ENCODE assay signal across 1 cellular context in the genomic region with DNA sequence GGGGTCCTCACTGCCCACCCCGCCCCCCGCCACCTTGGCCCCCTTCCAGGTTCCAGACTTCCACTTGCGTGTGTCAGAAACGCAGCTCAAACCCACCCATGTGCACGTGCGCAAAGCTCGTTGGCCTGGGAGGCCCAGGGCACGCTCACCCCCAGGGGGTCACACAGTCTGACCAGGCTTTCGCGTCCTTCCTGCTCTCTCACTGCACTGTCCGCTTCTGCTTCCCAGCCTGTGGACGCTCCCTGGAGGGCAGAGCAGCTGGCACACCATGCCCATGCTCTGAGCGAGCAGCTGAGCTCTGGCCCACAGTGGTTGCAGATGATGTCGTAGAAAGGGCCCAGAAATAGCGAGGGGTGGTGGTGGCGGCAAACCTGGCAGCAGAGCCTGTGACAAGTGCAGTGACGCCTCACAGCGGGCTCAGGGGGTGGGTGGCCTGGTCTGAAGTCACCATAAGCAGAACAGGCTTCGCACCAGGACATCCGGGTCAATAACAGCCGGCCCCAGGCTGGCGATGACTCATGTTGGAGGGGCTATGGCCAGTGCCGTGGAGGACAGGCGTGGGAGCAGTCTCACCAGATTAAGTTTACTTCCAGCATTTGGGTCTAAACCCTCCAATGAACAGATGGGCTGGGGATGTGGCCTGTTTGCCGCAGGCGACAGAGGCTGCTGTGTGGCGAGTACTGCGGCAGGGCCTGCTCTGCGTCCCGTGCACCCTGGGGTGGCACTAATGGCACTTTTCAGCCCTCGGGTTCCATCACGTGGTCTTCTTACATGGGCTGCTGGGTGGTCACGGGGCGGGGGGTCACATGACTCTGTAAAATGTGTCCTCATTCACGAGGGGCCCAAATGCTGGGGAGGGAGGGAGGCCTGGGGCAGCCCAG.
TF ChIP-seq lines count a peak whose summit lies in the region.

No MANE protein-coding gene starts in this region.

TF ChIP-seq in K562, 482 proteins besides CTCF, POLR2A, EP300 and RAD21 (continued from another document and continues in another):
- TF ChIP-seq, protein P1, sequence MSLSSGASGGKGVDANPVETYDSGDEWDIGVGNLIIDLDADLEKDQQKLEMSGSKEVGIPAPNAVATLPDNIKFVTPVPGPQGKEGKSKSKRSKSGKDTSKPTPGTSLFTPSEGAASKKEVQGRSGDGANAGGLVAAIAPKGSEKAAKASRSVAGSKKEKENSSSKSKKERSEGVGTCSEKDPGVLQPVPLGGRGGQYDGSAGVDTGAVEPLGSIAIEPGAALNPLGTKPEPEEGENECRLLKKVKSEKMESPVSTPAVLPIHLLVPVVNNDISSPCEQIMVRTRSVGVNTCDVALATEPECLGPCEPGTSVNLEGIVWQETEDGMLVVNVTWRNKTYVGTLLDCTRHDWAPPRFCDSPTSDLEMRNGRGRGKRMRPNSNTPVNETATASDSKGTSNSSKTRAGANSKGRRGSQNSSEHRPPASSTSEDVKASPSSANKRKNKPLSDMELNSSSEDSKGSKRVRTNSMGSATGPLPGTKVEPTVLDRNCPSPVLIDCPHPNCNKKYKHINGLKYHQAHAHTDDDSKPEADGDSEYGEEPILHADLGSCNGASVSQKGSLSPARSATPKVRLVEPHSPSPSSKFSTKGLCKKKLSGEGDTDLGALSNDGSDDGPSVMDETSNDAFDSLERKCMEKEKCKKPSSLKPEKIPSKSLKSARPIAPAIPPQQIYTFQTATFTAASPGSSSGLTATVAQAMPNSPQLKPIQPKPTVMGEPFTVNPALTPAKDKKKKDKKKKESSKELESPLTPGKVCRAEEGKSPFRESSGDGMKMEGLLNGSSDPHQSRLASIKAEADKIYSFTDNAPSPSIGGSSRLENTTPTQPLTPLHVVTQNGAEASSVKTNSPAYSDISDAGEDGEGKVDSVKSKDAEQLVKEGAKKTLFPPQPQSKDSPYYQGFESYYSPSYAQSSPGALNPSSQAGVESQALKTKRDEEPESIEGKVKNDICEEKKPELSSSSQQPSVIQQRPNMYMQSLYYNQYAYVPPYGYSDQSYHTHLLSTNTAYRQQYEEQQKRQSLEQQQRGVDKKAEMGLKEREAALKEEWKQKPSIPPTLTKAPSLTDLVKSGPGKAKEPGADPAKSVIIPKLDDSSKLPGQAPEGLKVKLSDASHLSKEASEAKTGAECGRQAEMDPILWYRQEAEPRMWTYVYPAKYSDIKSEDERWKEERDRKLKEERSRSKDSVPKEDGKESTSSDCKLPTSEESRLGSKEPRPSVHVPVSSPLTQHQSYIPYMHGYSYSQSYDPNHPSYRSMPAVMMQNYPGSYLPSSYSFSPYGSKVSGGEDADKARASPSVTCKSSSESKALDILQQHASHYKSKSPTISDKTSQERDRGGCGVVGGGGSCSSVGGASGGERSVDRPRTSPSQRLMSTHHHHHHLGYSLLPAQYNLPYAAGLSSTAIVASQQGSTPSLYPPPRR (CRISPR knock-in tag; IDR thresholded peaks at IDR 0.05; ENCODE audit: borderline replicate concordance): no peak
- TF ChIP-seq KDM5B (IDR thresholded peaks at IDR 0.05; ENCODE audit: insufficient replicate concordance, low read depth, low read length): peak; percentile 59
- no peak for TF ChIP-seq ZNF3 (CRISPR knock-in tag; IDR thresholded peaks at IDR 0.05)
- no peak for TF ChIP-seq ZNF589 (CRISPR knock-in tag; IDR thresholded peaks at IDR 0.05; ENCODE audit: low read depth)
- TF ChIP-seq MYBL2 (IDR thresholded peaks at IDR 0.05; ENCODE audit: low read depth): no peak
- no peak for TF ChIP-seq MYBL2 (CRISPR knock-in tag; IDR thresholded peaks at IDR 0.05; ENCODE audit: borderline replicate concordance)
- no peak for TF ChIP-seq NR2C2 (CRISPR knock-in tag; IDR thresholded peaks at IDR 0.05)
- TF ChIP-seq NR2C2 (tag; IDR thresholded peaks at IDR 0.05): 0 out of 2 replicates have a peak, but pooled peaks have one; percentile 18
- no peak for TF ChIP-seq TFAM (CRISPR knock-in tag; conservative IDR thresholded peaks at IDR 0.05)
- TF ChIP-seq, protein P2, sequence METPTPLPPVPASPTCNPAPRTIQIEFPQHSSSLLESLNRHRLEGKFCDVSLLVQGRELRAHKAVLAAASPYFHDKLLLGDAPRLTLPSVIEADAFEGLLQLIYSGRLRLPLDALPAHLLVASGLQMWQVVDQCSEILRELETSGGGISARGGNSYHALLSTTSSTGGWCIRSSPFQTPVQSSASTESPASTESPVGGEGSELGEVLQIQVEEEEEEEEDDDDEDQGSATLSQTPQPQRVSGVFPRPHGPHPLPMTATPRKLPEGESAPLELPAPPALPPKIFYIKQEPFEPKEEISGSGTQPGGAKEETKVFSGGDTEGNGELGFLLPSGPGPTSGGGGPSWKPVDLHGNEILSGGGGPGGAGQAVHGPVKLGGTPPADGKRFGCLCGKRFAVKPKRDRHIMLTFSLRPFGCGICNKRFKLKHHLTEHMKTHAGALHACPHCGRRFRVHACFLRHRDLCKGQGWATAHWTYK (CRISPR knock-in tag; IDR thresholded peaks at IDR 0.05): no peak
- no peak for TF ChIP-seq SP2 (IDR thresholded peaks at IDR 0.05; ENCODE audit: extremely low read depth, low read depth, low read length, poor library complexity, severe bottlenecking)
- no peak for TF ChIP-seq ZBTB1 (CRISPR knock-in tag; IDR thresholded peaks at IDR 0.05; ENCODE audit: borderline replicate concordance, low read depth)
- TF ChIP-seq HDAC2 (IDR thresholded peaks at IDR 0.05): no peak
- no peak for TF ChIP-seq BRCA1 (IDR thresholded peaks at IDR 0.05)
- no peak for TF ChIP-seq BRCA1 (CRISPR knock-in tag; IDR thresholded peaks at IDR 0.05)
- TF ChIP-seq EGR1 (conservative IDR thresholded peaks at IDR 0.05): peak; percentile 67
- no peak for TF ChIP-seq PURB (CRISPR knock-in tag; IDR thresholded peaks at IDR 0.05; ENCODE audit: low read depth)
- TF ChIP-seq, protein P3, sequence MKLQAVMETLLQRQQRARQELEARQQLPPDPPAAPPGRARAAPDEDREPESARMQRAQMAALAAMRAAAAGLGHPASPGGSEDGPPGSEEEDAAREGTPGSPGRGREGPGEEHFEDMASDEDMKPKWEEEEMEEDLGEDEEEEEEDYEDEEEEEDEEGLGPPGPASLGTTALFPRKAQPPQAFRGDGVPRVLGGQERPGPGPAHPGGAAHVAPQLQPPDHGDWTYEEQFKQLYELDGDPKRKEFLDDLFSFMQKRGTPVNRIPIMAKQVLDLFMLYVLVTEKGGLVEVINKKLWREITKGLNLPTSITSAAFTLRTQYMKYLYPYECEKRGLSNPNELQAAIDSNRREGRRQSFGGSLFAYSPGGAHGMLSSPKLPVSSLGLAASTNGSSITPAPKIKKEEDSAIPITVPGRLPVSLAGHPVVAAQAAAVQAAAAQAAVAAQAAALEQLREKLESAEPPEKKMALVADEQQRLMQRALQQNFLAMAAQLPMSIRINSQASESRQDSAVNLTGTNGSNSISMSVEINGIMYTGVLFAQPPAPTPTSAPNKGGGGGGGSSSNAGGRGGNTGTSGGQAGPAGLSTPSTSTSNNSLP (IDR thresholded peaks at IDR 0.05; ENCODE audit: borderline replicate concordance, low read depth, low read length): no peak
- TF ChIP-seq, protein P4, sequence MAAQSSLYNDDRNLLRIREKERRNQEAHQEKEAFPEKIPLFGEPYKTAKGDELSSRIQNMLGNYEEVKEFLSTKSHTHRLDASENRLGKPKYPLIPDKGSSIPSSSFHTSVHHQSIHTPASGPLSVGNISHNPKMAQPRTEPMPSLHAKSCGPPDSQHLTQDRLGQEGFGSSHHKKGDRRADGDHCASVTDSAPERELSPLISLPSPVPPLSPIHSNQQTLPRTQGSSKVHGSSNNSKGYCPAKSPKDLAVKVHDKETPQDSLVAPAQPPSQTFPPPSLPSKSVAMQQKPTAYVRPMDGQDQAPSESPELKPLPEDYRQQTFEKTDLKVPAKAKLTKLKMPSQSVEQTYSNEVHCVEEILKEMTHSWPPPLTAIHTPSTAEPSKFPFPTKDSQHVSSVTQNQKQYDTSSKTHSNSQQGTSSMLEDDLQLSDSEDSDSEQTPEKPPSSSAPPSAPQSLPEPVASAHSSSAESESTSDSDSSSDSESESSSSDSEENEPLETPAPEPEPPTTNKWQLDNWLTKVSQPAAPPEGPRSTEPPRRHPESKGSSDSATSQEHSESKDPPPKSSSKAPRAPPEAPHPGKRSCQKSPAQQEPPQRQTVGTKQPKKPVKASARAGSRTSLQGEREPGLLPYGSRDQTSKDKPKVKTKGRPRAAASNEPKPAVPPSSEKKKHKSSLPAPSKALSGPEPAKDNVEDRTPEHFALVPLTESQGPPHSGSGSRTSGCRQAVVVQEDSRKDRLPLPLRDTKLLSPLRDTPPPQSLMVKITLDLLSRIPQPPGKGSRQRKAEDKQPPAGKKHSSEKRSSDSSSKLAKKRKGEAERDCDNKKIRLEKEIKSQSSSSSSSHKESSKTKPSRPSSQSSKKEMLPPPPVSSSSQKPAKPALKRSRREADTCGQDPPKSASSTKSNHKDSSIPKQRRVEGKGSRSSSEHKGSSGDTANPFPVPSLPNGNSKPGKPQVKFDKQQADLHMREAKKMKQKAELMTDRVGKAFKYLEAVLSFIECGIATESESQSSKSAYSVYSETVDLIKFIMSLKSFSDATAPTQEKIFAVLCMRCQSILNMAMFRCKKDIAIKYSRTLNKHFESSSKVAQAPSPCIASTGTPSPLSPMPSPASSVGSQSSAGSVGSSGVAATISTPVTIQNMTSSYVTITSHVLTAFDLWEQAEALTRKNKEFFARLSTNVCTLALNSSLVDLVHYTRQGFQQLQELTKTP (IDR thresholded peaks at IDR 0.05; ENCODE audit: low read depth in 1 of 2, partially characterized antibody in 2 of 2): no peak
- TF ChIP-seq, protein P5, sequence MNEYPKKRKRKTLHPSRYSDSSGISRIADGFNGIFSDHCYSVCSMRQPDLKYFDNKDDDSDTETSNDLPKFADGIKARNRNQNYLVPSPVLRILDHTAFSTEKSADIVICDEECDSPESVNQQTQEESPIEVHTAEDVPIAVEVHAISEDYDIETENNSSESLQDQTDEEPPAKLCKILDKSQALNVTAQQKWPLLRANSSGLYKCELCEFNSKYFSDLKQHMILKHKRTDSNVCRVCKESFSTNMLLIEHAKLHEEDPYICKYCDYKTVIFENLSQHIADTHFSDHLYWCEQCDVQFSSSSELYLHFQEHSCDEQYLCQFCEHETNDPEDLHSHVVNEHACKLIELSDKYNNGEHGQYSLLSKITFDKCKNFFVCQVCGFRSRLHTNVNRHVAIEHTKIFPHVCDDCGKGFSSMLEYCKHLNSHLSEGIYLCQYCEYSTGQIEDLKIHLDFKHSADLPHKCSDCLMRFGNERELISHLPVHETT (CRISPR knock-in tag; conservative IDR thresholded peaks at IDR 0.05 in 1 of 2, IDR thresholded peaks at IDR 0.05 in 1 of 2): 0 out of 4 replicates have a peak, but pooled peaks of 1 of the 2 experiments have one; percentile 32
- no peak for TF ChIP-seq POU5F1 (IDR thresholded peaks at IDR 0.05; ENCODE audit: borderline replicate concordance, low read depth, low read length, partially characterized antibody)
- no peak for TF ChIP-seq SMAD4 (CRISPR knock-in tag; conservative IDR thresholded peaks at IDR 0.05)
- no peak for TF ChIP-seq ZNF717 (CRISPR knock-in tag; IDR thresholded peaks at IDR 0.05)
- TF ChIP-seq RBM15 (IDR thresholded peaks at IDR 0.05; ENCODE audit: insufficient read depth, low read length): no peak
- no peak for TF ChIP-seq GTF2A2 (tag; IDR thresholded peaks at IDR 0.05)
- no peak for TF ChIP-seq SIN3B (IDR thresholded peaks at IDR 0.05; ENCODE audit: low read depth)
- TF ChIP-seq BHLHE40 (IDR thresholded peaks at IDR 0.05; ENCODE audit: low read length): peak; percentile 52
- TF ChIP-seq KDM4B (IDR thresholded peaks at IDR 0.05; ENCODE audit: borderline replicate concordance in 2 of 2, low read depth in 1 of 2): 0 out of 4 replicates have a peak, but pooled peaks of 1 of the 2 experiments have one; percentile 44
- 0 out of 2 replicates have a peak, but pooled peaks have one; percentile 21 for TF ChIP-seq MYNN (IDR thresholded peaks at IDR 0.05)
- no peak for TF ChIP-seq MYNN (CRISPR knock-in tag; IDR thresholded peaks at IDR 0.05)
- no peak for TF ChIP-seq SIX5 (IDR thresholded peaks at IDR 0.05; ENCODE audit: borderline replicate concordance in 1 of 2, insufficient read depth in 1 of 2, low read depth in 1 of 2, low read length in 2 of 2)
- no peak for TF ChIP-seq MCM7 (IDR thresholded peaks at IDR 0.05)
- TF ChIP-seq, protein P6, sequence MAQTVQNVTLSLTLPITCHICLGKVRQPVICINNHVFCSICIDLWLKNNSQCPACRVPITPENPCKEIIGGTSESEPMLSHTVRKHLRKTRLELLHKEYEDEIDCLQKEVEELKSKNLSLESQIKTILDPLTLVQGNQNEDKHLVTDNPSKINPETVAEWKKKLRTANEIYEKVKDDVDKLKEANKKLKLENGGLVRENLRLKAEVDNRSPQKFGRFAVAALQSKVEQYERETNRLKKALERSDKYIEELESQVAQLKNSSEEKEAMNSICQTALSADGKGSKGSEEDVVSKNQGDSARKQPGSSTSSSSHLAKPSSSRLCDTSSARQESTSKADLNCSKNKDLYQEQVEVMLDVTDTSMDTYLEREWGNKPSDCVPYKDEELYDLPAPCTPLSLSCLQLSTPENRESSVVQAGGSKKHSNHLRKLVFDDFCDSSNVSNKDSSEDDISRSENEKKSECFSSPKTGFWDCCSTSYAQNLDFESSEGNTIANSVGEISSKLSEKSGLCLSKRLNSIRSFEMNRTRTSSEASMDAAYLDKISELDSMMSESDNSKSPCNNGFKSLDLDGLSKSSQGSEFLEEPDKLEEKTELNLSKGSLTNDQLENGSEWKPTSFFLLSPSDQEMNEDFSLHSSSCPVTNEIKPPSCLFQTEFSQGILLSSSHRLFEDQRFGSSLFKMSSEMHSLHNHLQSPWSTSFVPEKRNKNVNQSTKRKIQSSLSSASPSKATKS (CRISPR knock-in tag; IDR thresholded peaks at IDR 0.05): no peak
- TF ChIP-seq, protein P7, sequence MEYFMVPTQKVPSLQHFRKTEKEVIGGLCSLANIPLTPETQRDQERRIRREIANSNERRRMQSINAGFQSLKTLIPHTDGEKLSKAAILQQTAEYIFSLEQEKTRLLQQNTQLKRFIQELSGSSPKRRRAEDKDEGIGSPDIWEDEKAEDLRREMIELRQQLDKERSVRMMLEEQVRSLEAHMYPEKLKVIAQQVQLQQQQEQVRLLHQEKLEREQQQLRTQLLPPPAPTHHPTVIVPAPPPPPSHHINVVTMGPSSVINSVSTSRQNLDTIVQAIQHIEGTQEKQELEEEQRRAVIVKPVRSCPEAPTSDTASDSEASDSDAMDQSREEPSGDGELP (CRISPR knock-in tag; IDR thresholded peaks at IDR 0.05; ENCODE audit: borderline replicate concordance): peak; percentile 91
- no peak for TF ChIP-seq NEUROD1 (IDR thresholded peaks at IDR 0.05; ENCODE audit: borderline replicate concordance, low read depth, low read length, partially characterized antibody)
- TF ChIP-seq, protein P8, sequence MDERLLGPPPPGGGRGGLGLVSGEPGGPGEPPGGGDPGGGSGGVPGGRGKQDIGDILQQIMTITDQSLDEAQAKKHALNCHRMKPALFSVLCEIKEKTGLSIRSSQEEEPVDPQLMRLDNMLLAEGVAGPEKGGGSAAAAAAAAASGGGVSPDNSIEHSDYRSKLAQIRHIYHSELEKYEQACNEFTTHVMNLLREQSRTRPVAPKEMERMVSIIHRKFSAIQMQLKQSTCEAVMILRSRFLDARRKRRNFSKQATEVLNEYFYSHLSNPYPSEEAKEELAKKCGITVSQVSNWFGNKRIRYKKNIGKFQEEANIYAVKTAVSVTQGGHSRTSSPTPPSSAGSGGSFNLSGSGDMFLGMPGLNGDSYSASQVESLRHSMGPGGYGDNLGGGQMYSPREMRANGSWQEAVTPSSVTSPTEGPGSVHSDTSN (CRISPR knock-in tag; IDR thresholded peaks at IDR 0.05; ENCODE audit: low read depth): no peak
- TF ChIP-seq, protein P8 (tag; conservative IDR thresholded peaks at IDR 0.05; ENCODE audit: low read depth): no peak
- no peak for TF ChIP-seq YBX1 (IDR thresholded peaks at IDR 0.05)
